21 cellular contexts compared by ENCODE assay signal in genomic region chr2:45121236-45121927, GRCh38.
DNase-seq lines count a peak whose midpoint lies in the region; ATAC-seq and TF ChIP-seq lines count a peak whose summit lies in the region.
"Had no signal": no experiment of that assay in that cellular context is flagged by ENCODE, and none has a peak within 500 bp of the region (broad histone marks: within the 10 kb centered on the region; RNA-seq: fewer than 3 reads in every experiment).

No MANE protein-coding gene starts in this region.

- H3K27me3 ChIP-seq in PC-3 (ENCODE audit: low read length) = no peaks in the 10 kb centered on the region
- H3K27me3 ChIP-seq: adrenal gland had no signal

- no peak for TF ChIP-seq CTCF in PC-3 (conservative IDR thresholded peaks at IDR 0.05; ENCODE audit: low read depth, low read length)

- H3K79me2 ChIP-seq in PC-3 (ENCODE audit: low read length) = no peaks in the 10 kb centered on the region

- H3K9ac ChIP-seq in PC-3 (ENCODE audit: low read length) = no peak overlapping the region; the same call in 1 of the 2 replicates

- POLR2A ChIA-PET in PC-3 (lab: Charles Lee; ENCODE audit: unreplicated experiment) = interaction anchor here (0.6 kb wide), 1 partner anchor 233 kb away, joined by 3 read pairs; no protein-coding TSS in a partner anchor

- no TSS peak for BruUV-seq in PC-3 (replicated peaks; lab: Mats Ljungman, UMichigan)

- CTCF ChIA-PET in PC-3 (lab: Charles Lee) = interaction anchor here (0.7 to 1.0 kb wide), 3 partner anchors 97 to 318 kb away, joined by 3 read pairs; no protein-coding TSS in a partner anchor

- H4K20me1 ChIP-seq in PC-3 (ENCODE audit: low read length) = no peaks in the 10 kb centered on the region

- H2AFZ ChIP-seq in PC-3 (ENCODE audit: low read length) = no peak overlapping the region

- H3K4me3 ChIP-seq in PC-3 (ENCODE audit: low read length) = no peak overlapping the region
- H3K4me3 ChIP-seq: adrenal gland, skin epidermis had no signal

- ATAC-seq in PC-3 (no peak), HG03354 (IDR thresholded peaks at IDR 0.05; ENCODE audit: poor library complexity, severe bottlenecking, unreplicated experiment) (no peak), HG02970 (IDR thresholded peaks at IDR 0.05; ENCODE audit: low FRiP score, unreplicated experiment) (no peak)
- ATAC-seq: activated T-cell treated with anti-CD3 and anti-CD28 coated beads, Interleukin-2, amount 50 U/mL, for 72 hours had no signal

- no peaks in the 10 kb centered on the region for H3K9me2 ChIP-seq in PC-3 (replicated peaks; ENCODE audit: low read length)

- H3K36me3 ChIP-seq in PC-3 (ENCODE audit: low read depth, low read length) = no peaks in the 10 kb centered on the region
- H3K36me3 ChIP-seq: adrenal gland, neutrophil, WERI-Rb-1 had no signal

- H3K4me1 ChIP-seq in PC-3 (ENCODE audit: insufficient read depth, low read length) = peaks cover 49% of the 10 kb centered on the region
- H3K4me1 ChIP-seq: adrenal gland had no signal

- peaks cover 6% of the 10 kb centered on the region for H3F3A ChIP-seq in PC-3 (ENCODE audit: low read length, unreplicated experiment)

- intact Hi-C loops in PC-3 (cut with micrococcal nuclease) = no loop called here

- H3K9me3 ChIP-seq in PC-3 (ENCODE audit: low read length) = no peaks in the 10 kb centered on the region
- H3K9me3 ChIP-seq: adrenal gland, neutrophil had no signal

- H3K4me2 ChIP-seq in PC-3 (ENCODE audit: low read length) = peak overlapping the region; percentile 42; the same call in 1 of the 2 replicates

- DNase-seq in DMS79 treated with DMSO at 0.1 percent for 48 hours (lab: John Stamatoyannopoulos, UW) (peak; percentile 86), NCI-H187 treated with DMSO at 0.1 percent for 48 hours (lab: John Stamatoyannopoulos, UW) (peak; percentile 59), PC-3 (peak; percentile 27), kidney tubule cell (ENCODE audit: low spot score) (peak; percentile 45), NCI-H69 (lab: John Stamatoyannopoulos, UW) (no peak), SK-N-DZ (ENCODE audit: low spot score) (no peak)
- DNase-seq: activated CD4-positive, alpha-beta T cell treated with anti-CD3 and anti-CD28 coated beads, Interleukin-2, amount 10 ng/mL, durations not matched to agents 24 days and 14 days; activated naive CD4-positive, alpha-beta T cell treated with Interleukin-2 at 50 U/mL for 16 hours; activated T-cell treated with anti-CD3 and anti-CD28 coated beads, Interleukin-2, amount 50 U/mL, for 72 hours; CD4-positive, CD25-positive, alpha-beta regulatory T cell; GF-D8; GOT3; KG1; NCI-H1694; NCI-H446 treated with DMSO at 0.1 percent for 48 hours; WERI-Rb-1 had no signal

- peak overlapping the region; percentile 84 for H3K27ac ChIP-seq in PC-3 (ENCODE audit: low read length)
- H3K27ac ChIP-seq: adrenal gland, neutrophil, skin epidermis, WERI-Rb-1 had no signal

Comparison
In these comparisons a context has a peak if more than half of its experiments do, and no peak if none do; other contexts are left out.
1. DNase-seq: peak in DMS79 treated with DMSO at 0.1 percent for 48 hours (single experiment), NCI-H187 treated with DMSO at 0.1 percent for 48 hours (single experiment), PC-3 (single experiment) and kidney tubule cell (single experiment); none in NCI-H69 (single experiment) and SK-N-DZ (single experiment).